Comparison of ENCODE assay signal across 8 cellular contexts in the genomic region with DNA sequence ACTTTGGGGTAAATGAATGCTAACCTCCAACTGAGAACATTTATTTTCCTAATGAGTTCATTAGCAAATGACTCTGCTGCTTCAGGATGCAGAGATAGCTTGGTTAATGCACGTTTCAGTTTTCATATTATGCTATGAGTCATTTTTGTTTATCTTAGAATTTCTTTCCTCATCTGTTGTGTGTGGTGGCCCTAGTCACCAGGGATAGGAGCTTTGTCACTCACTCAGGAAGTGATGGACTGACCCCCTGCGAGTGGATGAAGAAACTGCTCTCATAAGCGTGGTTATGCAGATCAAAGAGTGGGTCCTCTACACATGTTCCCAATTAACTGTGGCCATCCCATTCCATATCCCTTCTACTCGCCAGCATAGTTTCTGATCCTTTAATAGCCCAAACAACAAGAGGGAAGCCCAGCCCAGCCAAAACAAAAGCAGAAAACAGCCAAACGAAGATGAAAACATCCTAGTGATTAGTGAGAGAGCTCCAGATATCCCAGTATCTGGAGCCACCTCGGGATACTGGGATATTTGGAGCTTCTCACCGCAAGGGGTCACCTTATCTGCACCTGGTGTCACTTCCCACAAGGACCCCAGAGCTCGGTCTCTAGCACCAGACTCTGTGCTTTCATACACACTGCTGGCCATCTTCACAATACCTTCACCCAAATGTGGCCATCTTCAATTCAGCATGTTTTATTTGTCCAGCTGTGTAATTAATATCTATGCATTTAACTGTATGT. TPM values are rescaled to one million over a fixed set of nuclear protein-coding genes. Genes with fewer than 3 reads are reported as not detected.
A peak's percentile ranks its signal among the peaks of the same experiment; 100 is the strongest.
DNase-seq lines count a peak whose midpoint lies in the region; ATAC-seq and TF ChIP-seq lines count a peak whose summit lies in the region.

No MANE protein-coding gene starts in this region.

- no peak for DNase-seq in activated naive CD4-positive, alpha-beta T cell treated with anti-CD3 and anti-CD28 coated beads, Interleukin-2, amount 50 U/mL, for 72 hours (ENCODE audit: low spot score in 2 of 2)
- DNase-seq in mesenchymal stem cell (peak; percentile 37), tibial nerve (ENCODE audit: low spot score in 2 of 2) (no peak), endothelial cell (ENCODE audit: low spot score) (no peak), GDM1 (lab: John Stamatoyannopoulos, UW) (no peak)

- H3K18ac ChIP-seq in mesenchymal stem cell (ENCODE audit: low read depth in 1 of 2, low read length in 2 of 2) = no peak overlapping the region

- H3K4me2 ChIP-seq in mesenchymal stem cell (ENCODE audit: low read length, poor library complexity, severe bottlenecking) = no peak overlapping the region

- no peak overlapping the region for H3K9ac ChIP-seq in mesenchymal stem cell (ENCODE audit: low read length)

- H3K4me3 Mint-ChIP-seq in endothelial cell (ENCODE audit: unreplicated experiment) = no peak overlapping the region

- H3K23ac ChIP-seq in mesenchymal stem cell (ENCODE audit: low read length in 2 of 2) = no peak overlapping the region

- H2BK15ac ChIP-seq in mesenchymal stem cell (ENCODE audit: low read depth, poor library complexity, severe bottlenecking) = no peak overlapping the region

- peaks cover 6 to 14% of the 10 kb centered on the region in 2 donors for H3K36me3 Mint-ChIP-seq in activated naive CD4-positive, alpha-beta T cell treated with anti-CD3 and anti-CD28 coated beads, Interleukin-2, amount 50 U/mL, for 72 hours
- no peaks in the 10 kb centered on the region for H3K36me3 Mint-ChIP-seq in endothelial cell (ENCODE audit: low read depth, unreplicated experiment)

- H3K4ac ChIP-seq in mesenchymal stem cell (ENCODE audit: low read depth in 1 of 2, low read length in 2 of 2) = no peak overlapping the region

- H3K79me1 ChIP-seq in mesenchymal stem cell (replicated peaks; ENCODE audit: low read length, poor library complexity, severe bottlenecking) = no peaks in the 10 kb centered on the region

- no peak overlapping the region for H2BK120ac ChIP-seq in mesenchymal stem cell (ENCODE audit: low read depth, low read length)

- H4K8ac ChIP-seq in mesenchymal stem cell (ENCODE audit: low read length) = no peak overlapping the region

- ATAC-seq in GM18868 (IDR thresholded peaks at IDR 0.05; ENCODE audit: unreplicated experiment) (peak; percentile 86), HG03442 (IDR thresholded peaks at IDR 0.05; ENCODE audit: unreplicated experiment) (peak; percentile 67)
- peak; percentile 69 to 71 for ATAC-seq in activated naive CD4-positive, alpha-beta T cell treated with anti-CD3 and anti-CD28 coated beads, Interleukin-2, amount 50 U/mL, for 72 hours

- H2BK5ac ChIP-seq in mesenchymal stem cell (ENCODE audit: low read depth, low read length, poor library complexity, severe bottlenecking) = no peak overlapping the region

- WGBS in mesenchymal stem cell = 32% methylated on average over 6 of the region's 8 CpGs
- WGBS in tibial nerve, 2 donors = 38 to 44% methylated on average over 8 of the region's 8 CpGs

- no peak overlapping the region for H4K91ac ChIP-seq in mesenchymal stem cell (ENCODE audit: low read length)

- H2BK12ac ChIP-seq in mesenchymal stem cell (ENCODE audit: low read length in 2 of 2) = no peak overlapping the region

- H3K27ac Mint-ChIP-seq in activated naive CD4-positive, alpha-beta T cell treated with anti-CD3 and anti-CD28 coated beads, Interleukin-2, amount 50 U/mL, for 72 hours = peak overlapping the region in 1 of 2 donors; percentile 41
- H3K27ac Mint-ChIP-seq in endothelial cell (ENCODE audit: unreplicated experiment) = no peak overlapping the region

- H3K36me3 ChIP-seq in mesenchymal stem cell (ENCODE audit: control insufficient read depth in 1 of 2, insufficient read depth in 2 of 2, low read depth in 1 of 2, low read length in 2 of 2) (no peaks in the 10 kb centered on the region), tibial nerve (no peaks in the 10 kb centered on the region)

- H3K4me3 ChIP-seq in mesenchymal stem cell (ENCODE audit: insufficient read depth in 1 of 2, low read depth in 1 of 2, low read length in 2 of 2) (no peak overlapping the region), tibial nerve (no peak overlapping the region)

- no peak for TF ChIP-seq POLR2A in tibial nerve (IDR thresholded peaks at IDR 0.05)

- H3K9me3 ChIP-seq in mesenchymal stem cell (ENCODE audit: control insufficient read depth, low read length) (no peaks in the 10 kb centered on the region), tibial nerve (no peaks in the 10 kb centered on the region)

- H3K14ac ChIP-seq in mesenchymal stem cell (ENCODE audit: low read length in 2 of 2) = no peak overlapping the region

- peak in 1 of 2 donors; percentile 41 for TF ChIP-seq EP300 in tibial nerve (IDR thresholded peaks at IDR 0.05)

- H3K4me1 ChIP-seq in mesenchymal stem cell (ENCODE audit: control insufficient read depth, insufficient read depth, low read depth, low read length) (no peaks in the 10 kb centered on the region), tibial nerve (peaks cover 0 to 32% (median 5%) of the 10 kb centered on the region in 4 donors)

- H3K27me3 ChIP-seq in mesenchymal stem cell (ENCODE audit: control insufficient read depth in 1 of 2, insufficient read depth in 1 of 2, low read length in 2 of 2) (peaks cover 4 to 56% of the 10 kb centered on the region in 2 experiments), tibial nerve (no peaks in the 10 kb centered on the region)

- no peak overlapping the region for H2AFZ ChIP-seq in mesenchymal stem cell (ENCODE audit: low read depth, low read length)

- H3K27ac ChIP-seq in C4-2B = no peak overlapping the region
- no peak overlapping the region for H3K27ac ChIP-seq in mesenchymal stem cell (ENCODE audit: low read length, poor library complexity, severe bottlenecking)
- no peak overlapping the region for H3K27ac ChIP-seq in tibial nerve

- peaks cover 0 to 5% of the 10 kb centered on the region in 2 donors for H3K9me3 Mint-ChIP-seq in activated naive CD4-positive, alpha-beta T cell treated with anti-CD3 and anti-CD28 coated beads, Interleukin-2, amount 50 U/mL, for 72 hours
- H3K9me3 Mint-ChIP-seq in endothelial cell (ENCODE audit: unreplicated experiment) = no peaks in the 10 kb centered on the region

- TF ChIP-seq CTCF in C4-2B (conservative IDR thresholded peaks at IDR 0.05) = peak; percentile 29
- no peak for TF ChIP-seq CTCF in tibial nerve (IDR thresholded peaks at IDR 0.05)
- TF ChIP-seq CTCF in endothelial cell (IDR thresholded peaks at IDR 0.05; ENCODE audit: unreplicated experiment) = no peak

- H2AK5ac ChIP-seq in mesenchymal stem cell (ENCODE audit: low read length, severe bottlenecking) = no peak overlapping the region

- H3K27me3 Mint-ChIP-seq in endothelial cell (ENCODE audit: unreplicated experiment) = peaks cover 4% of the 10 kb centered on the region

- H3K4me1 Mint-ChIP-seq in endothelial cell (ENCODE audit: unreplicated experiment) = peaks cover 8% of the 10 kb centered on the region

RNA-seq across cellular contexts. Expression of a gene that starts 8.6 kb away (rescaled TPM):
- 10 to 100 TPM; 33.4 to 42.8 TPM for total RNA-seq in activated naive CD4-positive, alpha-beta T cell treated with anti-CD3 and anti-CD28 coated beads, Interleukin-2, amount 50 U/mL, for 72 hours
- 0.07 TPM for polyA plus RNA-seq in mesenchymal stem cell (2013, experiment 1 of 2)
- polyA plus RNA-seq in mesenchymal stem cell (2013, experiment 2 of 2) = 0.05 TPM
- 10 to 100 TPM; 23.4 to 35.2 (median 25.7) TPM for total RNA-seq in tibial nerve
- 1.4 TPM for total RNA-seq in endothelial cell (ENCODE audit: unreplicated experiment)

Comparison
In these comparisons a context has a peak if more than half of its experiments do, and no peak if none do; other contexts are left out.
1. RNA of a gene that starts 8.6 kb away (total RNA-seq): 33.4 to 42.8 TPM in activated naive CD4-positive, alpha-beta T cell treated with anti-CD3 and anti-CD28 coated beads, Interleukin-2, amount 50 U/mL, for 72 hours and 23.4 to 35.2 TPM in tibial nerve; 1.4 TPM in endothelial cell (single experiment); every median in the first group is over 10 times any median in the second.
2. Peak in every context shown above with its lines, with median percentiles within 50 percentile points of each other: ATAC-seq.